1 cellular context compared by ENCODE assay signal in the genomic region with DNA sequence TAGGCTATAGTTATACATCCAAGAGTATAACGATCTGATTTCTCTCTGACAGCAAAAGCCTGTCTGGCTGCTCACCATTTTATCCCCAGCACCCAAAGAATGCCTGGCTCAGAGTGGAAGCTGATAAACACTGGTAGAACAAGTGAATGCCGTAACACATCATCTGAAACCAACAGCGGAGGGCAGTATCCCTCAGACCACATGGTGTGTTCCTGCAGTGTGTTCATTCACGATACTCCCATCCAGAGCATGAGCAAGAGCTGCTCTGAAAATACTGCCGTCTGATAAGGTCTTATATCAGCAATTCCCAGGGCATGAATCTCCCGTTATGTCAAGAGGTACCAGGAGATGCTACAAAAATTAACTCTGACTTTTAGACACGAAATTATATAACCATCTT.
TF ChIP-seq lines count a peak whose summit lies in the region.

No MANE protein-coding gene starts in this region.

TF ChIP-seq in H1, 55 proteins besides CTCF, POLR2A, EP300 and RAD21:
- no peak for TF ChIP-seq TAF1 (IDR thresholded peaks at IDR 0.05; ENCODE audit: low read depth, low read length)
